ENCODE assay signal across 14 cellular contexts in the genomic region with DNA sequence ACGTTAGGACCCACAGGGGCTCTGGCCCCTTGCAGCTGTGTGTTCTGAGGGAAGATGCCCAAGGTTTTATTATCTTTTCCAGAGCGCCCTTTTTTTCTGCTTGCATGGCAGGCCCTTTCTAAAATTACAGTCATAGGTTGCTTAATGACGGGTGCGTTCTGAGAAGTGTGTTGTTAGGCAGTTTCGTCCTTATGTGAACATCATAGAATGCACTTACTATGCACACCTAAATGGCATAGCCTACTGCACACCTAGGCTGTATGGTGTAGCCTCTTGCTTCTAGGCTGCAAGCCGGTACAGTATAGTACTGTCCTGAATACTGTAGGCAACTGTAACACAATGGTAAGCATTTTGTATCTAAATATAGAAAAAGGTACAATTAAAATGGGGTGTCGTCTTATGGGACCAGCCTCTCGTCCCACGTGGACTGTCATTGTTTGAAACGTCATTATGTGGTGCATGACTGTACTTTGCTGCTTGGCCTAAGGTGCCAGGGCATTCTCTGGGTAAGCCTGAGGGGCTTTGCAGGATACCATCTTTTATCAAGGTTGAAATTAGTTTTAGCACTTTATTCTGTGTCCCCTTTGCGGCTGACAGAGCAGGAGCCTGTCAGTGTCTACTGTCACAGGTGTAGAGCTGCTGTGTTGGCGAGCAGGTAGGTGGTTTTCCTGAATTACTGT. TPM values are rescaled to one million over a fixed set of nuclear protein-coding genes. Genes with fewer than 3 reads are reported as not detected.
DNase-seq lines count a peak whose midpoint lies in the region; ATAC-seq and TF ChIP-seq lines count a peak whose summit lies in the region.
"Had no signal": no experiment of that assay in that cellular context is flagged by ENCODE, and none has a peak within 500 bp of the region (broad histone marks: within the 10 kb centered on the region; RNA-seq: fewer than 3 reads in every experiment).

No MANE protein-coding gene starts in this region.

- no peaks in the 10 kb centered on the region for H3K9me3 ChIP-seq in left lung
- H3K9me3 ChIP-seq: A549 had no signal

- POLR2A ChIA-PET in activated CD4-positive, alpha-beta memory T cell treated with anti-CD3 and anti-CD28 coated beads, Interleukin-2, amount 10 ng/mL, durations not matched to agents 7 days and 5 days (lab: Charles Lee): interaction anchor here (1.3 to 21.7 kb wide), 4 partner anchors 9 to 97 kb away, joined by 3 to 374 read pairs (median 84); a partner anchor contains a TSS
- POLR2A ChIA-PET in MCF 10A (lab: Yijun Ruan, JAX): no interaction called here

- CTCF ChIA-PET in activated CD4-positive, alpha-beta memory T cell treated with anti-CD3 and anti-CD28 coated beads, Interleukin-2, amount 10 ng/mL, durations not matched to agents 7 days and 5 days (lab: Charles Lee): no interaction called here
- CTCF ChIA-PET in Calu3 (lab: Charles Lee): no interaction called here
- CTCF ChIA-PET in MCF 10A (lab: Yijun Ruan, JAX): no interaction called here

- peak; percentile 25 to 48 for ATAC-seq in activated CD4-positive, CD25-positive, alpha-beta regulatory T cell treated with anti-CD3 and anti-CD28 coated beads, Interleukin-2, amount 50 U/mL, for 24 hours
- no peak for ATAC-seq in left lung
- ATAC-seq in GM21786 (IDR thresholded peaks at IDR 0.05; ENCODE audit: unreplicated experiment): no peak

- no peaks in the 10 kb centered on the region for H3K9me3 Mint-ChIP-seq in activated CD4-positive, alpha-beta memory T cell treated with anti-CD3 and anti-CD28 coated beads, Interleukin-2, amount 10 ng/mL, durations not matched to agents 7 days and 5 days
- no peaks in the 10 kb centered on the region for H3K9me3 Mint-ChIP-seq in Calu3 (ENCODE audit: low read depth, unreplicated experiment)
- H3K9me3 Mint-ChIP-seq in MCF 10A (ENCODE audit: unreplicated experiment): no peaks in the 10 kb centered on the region
- H3K9me3 Mint-ChIP-seq: dendritic cell treated with granulocyte-macrophage colony-stimulating factor and Interleukin-4, amounts not matched to agents 40 ng/mL and 50 ng/mL, for 4 days; H9 had no signal

- TF ChIP-seq CTCF in left lung (IDR thresholded peaks at IDR 0.05) (no peak), Calu3 (IDR thresholded peaks at IDR 0.05; ENCODE audit: unreplicated experiment) (no peak), MCF 10A (IDR thresholded peaks at IDR 0.05; ENCODE audit: unreplicated experiment) (no peak)

- H3K27ac ChIP-seq in left lung: peak overlapping the region; percentile 70 to 85
- H3K27ac ChIP-seq in temporal lobe (ENCODE audit: low read depth, low read length): peak overlapping the region; percentile 58
- H3K27ac ChIP-seq: A549 had no signal

- H3K4me1 ChIP-seq in left lung: peaks cover 61 to 99% of the 10 kb centered on the region in 2 donors

- intact Hi-C loops in left lung (cut with DNase I): no loop called here
- intact Hi-C loops in Calu3 (cut with micrococcal nuclease; ENCODE audit: unreplicated experiment): no loop called here
- intact Hi-C loops in MCF 10A (cut with micrococcal nuclease): no loop called here

- peak overlapping the region; percentile 11 for H3K27ac Mint-ChIP-seq in activated CD4-positive, alpha-beta memory T cell treated with anti-CD3 and anti-CD28 coated beads, Interleukin-2, amount 10 ng/mL, durations not matched to agents 7 days and 5 days
- H3K27ac Mint-ChIP-seq in Calu3 (ENCODE audit: unreplicated experiment) (no peak overlapping the region), MCF 10A (ENCODE audit: low read depth, unreplicated experiment) (no peak overlapping the region)

- no peaks in the 10 kb centered on the region for H3K27me3 ChIP-seq in left lung

- no peak overlapping the region for H3K4me3 Mint-ChIP-seq in activated CD4-positive, alpha-beta memory T cell treated with anti-CD3 and anti-CD28 coated beads, Interleukin-2, amount 10 ng/mL, durations not matched to agents 7 days and 5 days
- H3K4me3 Mint-ChIP-seq in Calu3 (ENCODE audit: low read depth, unreplicated experiment) (no peak overlapping the region), MCF 10A (ENCODE audit: unreplicated experiment) (no peak overlapping the region)
- H3K4me3 Mint-ChIP-seq: dendritic cell treated with granulocyte-macrophage colony-stimulating factor and Interleukin-4, amounts not matched to agents 40 ng/mL and 50 ng/mL, for 4 days; H9 had no signal

- no peak for DNase-seq in activated CD4-positive, CD25-positive, alpha-beta regulatory T cell treated with anti-CD3 and anti-CD28 coated beads, Interleukin-2, amount 50 U/mL, for 72 hours
- DNase-seq in activated CD4-positive, alpha-beta memory T cell treated with anti-CD3 and anti-CD28 coated beads, Interleukin-2, amount 10 ng/mL, durations not matched to agents 7 days and 5 days: no peak
- DNase-seq in left lung: peak in 1 of 2 donors; percentile 19
- DNase-seq in Calu3: no peak
- no peak for DNase-seq in MCF 10A (ENCODE audit: unreplicated experiment)
- DNase-seq: activated effector memory CD4-positive, alpha-beta T cell treated with anti-CD3 and anti-CD28 coated beads, Interleukin-2, amount 50 U/mL, for 16 hours; H9; NCI-H510A treated with DMSO at 0.1 percent for 48 hours; small intestine had no signal

- H3K36me3 Mint-ChIP-seq in activated CD4-positive, alpha-beta memory T cell treated with anti-CD3 and anti-CD28 coated beads, Interleukin-2, amount 10 ng/mL, durations not matched to agents 7 days and 5 days (ENCODE audit: low read depth): peaks cover 29% of the 10 kb centered on the region
- H3K36me3 Mint-ChIP-seq in Calu3 (ENCODE audit: insufficient read depth, unreplicated experiment) (no peaks in the 10 kb centered on the region), MCF 10A (ENCODE audit: insufficient read depth, unreplicated experiment) (peaks cover 18% of the 10 kb centered on the region)

- BruUV-seq in Calu3 (replicated peaks; lab: Mats Ljungman, UMichigan): no TSS peak
- no TSS peak for BruUV-seq in MCF 10A (replicated peaks; lab: Mats Ljungman, UMichigan)

- no peak overlapping the region for H3K4me3 ChIP-seq in left lung
- H3K4me3 ChIP-seq: A549 had no signal

- H3K36me3 ChIP-seq in left lung: peaks cover 0 to 17% of the 10 kb centered on the region in 2 donors

- H3K4me1 Mint-ChIP-seq in activated CD4-positive, alpha-beta memory T cell treated with anti-CD3 and anti-CD28 coated beads, Interleukin-2, amount 10 ng/mL, durations not matched to agents 7 days and 5 days: peaks cover 97% of the 10 kb centered on the region
- H3K4me1 Mint-ChIP-seq in Calu3 (ENCODE audit: low read depth, unreplicated experiment) (no peaks in the 10 kb centered on the region), MCF 10A (ENCODE audit: insufficient read depth, unreplicated experiment) (peaks cover 37% of the 10 kb centered on the region)

- H3K27me3 Mint-ChIP-seq in activated CD4-positive, alpha-beta memory T cell treated with anti-CD3 and anti-CD28 coated beads, Interleukin-2, amount 10 ng/mL, durations not matched to agents 7 days and 5 days: no peaks in the 10 kb centered on the region
- no peaks in the 10 kb centered on the region for H3K27me3 Mint-ChIP-seq in Calu3 (ENCODE audit: unreplicated experiment)
- H3K27me3 Mint-ChIP-seq in MCF 10A (ENCODE audit: insufficient read depth, unreplicated experiment): no peaks in the 10 kb centered on the region
- H3K27me3 Mint-ChIP-seq: dendritic cell treated with granulocyte-macrophage colony-stimulating factor and Interleukin-4, amounts not matched to agents 40 ng/mL and 50 ng/mL, for 4 days had no signal

RNA-seq across cellular contexts. Expression of a gene that starts 10.9 kb away (rescaled TPM):
- total RNA-seq in activated CD4-positive, alpha-beta memory T cell treated with anti-CD3 and anti-CD28 coated beads, Interleukin-2, amount 10 ng/mL, durations not matched to agents 7 days and 5 days: 100 to 1,000 TPM; 199 TPM
- total RNA-seq in left lung (100 to 1,000 TPM; 110 to 116 TPM), temporal lobe (27.8 TPM), Calu3 (2022) (14.1 and 22.9 TPM in 2 replicates), MCF 10A (2022) (83.1 and 110 TPM in 2 replicates)

Comparison
In these comparisons a context has a peak if more than half of its experiments do, and no peak if none do; other contexts are left out.
1. ATAC-seq: peak in activated CD4-positive, CD25-positive, alpha-beta regulatory T cell treated with anti-CD3 and anti-CD28 coated beads, Interleukin-2, amount 50 U/mL, for 24 hours (2 of 2); none in left lung (single experiment) and GM21786 (single experiment).